1 cellular context compared by ENCODE assay signal in genomic region chr3:111952086-111952485, GRCh38.
TF ChIP-seq lines count a peak whose summit lies in the region.

No MANE protein-coding gene starts in this region.

TF ChIP-seq in HCT116, 20 proteins besides CTCF, POLR2A, EP300 and RAD21:
- TF ChIP-seq ZNF274 (IDR thresholded peaks at IDR 0.05; ENCODE audit: low read depth, low read length) (no peak), SRF (IDR thresholded peaks at IDR 0.05; ENCODE audit: low read depth) (no peak), EZH2 (IDR thresholded peaks at IDR 0.05) (no peak), EZH2phosphoT487 (IDR thresholded peaks at IDR 0.05; ENCODE audit: borderline replicate concordance) (no peak), ATF3 (IDR thresholded peaks at IDR 0.05) (no peak), ZFX (IDR thresholded peaks at IDR 0.05) (no peak), CEBPB (IDR thresholded peaks at IDR 0.05; ENCODE audit: low read depth) (no peak), SIN3A (IDR thresholded peaks at IDR 0.05; ENCODE audit: low read depth) (no peak), CBX3 (IDR thresholded peaks at IDR 0.05; ENCODE audit: low read depth) (no peak), POLR2AphosphoS5 (IDR thresholded peaks at IDR 0.05; ENCODE audit: low read depth, low read length) (no peak), ZBTB33 (IDR thresholded peaks at IDR 0.05; ENCODE audit: extremely low read depth, insufficient replicate concordance, low read length) (no peak), TCF7L2 (IDR thresholded peaks at IDR 0.05; ENCODE audit: borderline replicate concordance, extremely low read depth, insufficient read depth, insufficient read length) (no peak), REST (IDR thresholded peaks at IDR 0.05; ENCODE audit: low read depth) (no peak)
